Comparison of ENCODE assay signal across 22 cellular contexts in genomic region chr22:25383892-25384291, GRCh38.
"Had no signal": no experiment of that assay in that cellular context is flagged by ENCODE, and none has a peak within 500 bp of the region (broad histone marks: within the 10 kb centered on the region; RNA-seq: fewer than 3 reads in every experiment).

No MANE protein-coding gene starts in this region.

- H3K4me1 ChIP-seq: prostate gland, right atrium auricular region, transverse colon had no signal

- H3K27ac Mint-ChIP-seq: T-cell had no signal

- H3K9ac ChIP-seq: SK-N-SH had no signal

- H3K27me3 Mint-ChIP-seq: T-cell had no signal

- FAIRE-seq: kidney had no signal

- H3K36me3 ChIP-seq: prostate gland had no signal

- ATAC-seq: T-cell had no signal

- H3K4me3 Mint-ChIP-seq: T-cell had no signal

- DNase-seq: activated CD4-positive, alpha-beta T cell treated with anti-CD3 and anti-CD28 coated beads, Interleukin-2, amount 50 U/mL, for 1 hour; activated CD8-positive, alpha-beta memory T cell treated with anti-CD3 and anti-CD28 coated beads, Interleukin-2, amount 50 U/mL, for 48 hours; activated effector memory CD4-positive, alpha-beta T cell treated with Interleukin-2 at 50 U/mL for 16 hours; activated naive CD4-positive, alpha-beta T cell treated with anti-CD3 and anti-CD28 coated beads, Interleukin-2, amount 50 U/mL, for 16 hours; activated T-cell treated with anti-CD3 and anti-CD28 coated beads, Interleukin-2, amount 50 U/mL, for 48 hours; aorta; cerebellar nuclear complex; hippocampal formation; kidney; left ventricle myocardium inferior; mammary epithelial cell; midbrain; SK-N-SH; stimulated activated CD4-positive, alpha-beta T cell treated with anti-CD3 and anti-CD28 coated beads, Interleukin-12 subunit alpha, Interleukin-12 subunit beta, amount 100 ng/mL, for 4 hours; stimulated activated CD4-positive, alpha-beta T cell treated with anti-CD3 and anti-CD28 coated beads, Interleukin-1b, Interleukin-23, amount 100 ng/mL, for 48 hours; stimulated activated CD8-positive, alpha-beta memory T cell treated with anti-CD3 and anti-CD28 coated beads, Interleukin-4, amount 100 ng/mL, for 48 hours; stimulated activated naive CD4-positive, alpha-beta T cell treated with Interleukin-2 at 50 U/mL for 16 hours; T-cell; T1000; transverse colon had no signal

- H3K27me3 ChIP-seq: right atrium auricular region, transverse colon had no signal

- H3K9me3 Mint-ChIP-seq: T-cell had no signal

- H3K9me3 ChIP-seq: left ventricle myocardium inferior, prostate gland, right atrium auricular region, SK-N-SH, transverse colon had no signal

- H3K4me3 ChIP-seq: left ventricle myocardium inferior, prostate gland, right atrium auricular region, transverse colon had no signal

- H3K27ac ChIP-seq: left ventricle myocardium inferior, prostate gland, right atrium auricular region, transverse colon had no signal

- H3K4me2 ChIP-seq: SK-N-SH had no signal
